20 cellular contexts compared by ENCODE assay signal in the genomic region with DNA sequence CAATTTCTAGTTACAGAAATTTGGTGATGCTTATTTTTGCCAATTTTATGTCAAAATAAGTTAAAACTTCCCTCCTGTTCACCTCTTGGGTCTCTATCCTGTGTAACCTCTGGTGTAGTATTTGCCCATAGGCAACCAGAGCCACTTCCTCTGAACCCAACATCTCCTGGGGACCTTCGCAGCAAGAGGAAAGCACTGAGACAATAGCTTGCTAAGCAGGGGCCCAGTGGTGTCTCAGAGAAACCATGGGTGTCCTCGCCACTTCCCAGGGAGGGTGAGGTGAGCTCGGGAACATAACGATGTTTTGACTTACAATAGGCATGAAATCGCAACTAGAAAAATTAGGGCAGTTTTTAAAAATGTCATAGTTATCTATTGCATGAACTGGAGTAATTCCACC.
"Had no signal": no experiment of that assay in that cellular context is flagged by ENCODE, and none has a peak within 500 bp of the region (broad histone marks: within the 10 kb centered on the region; RNA-seq: fewer than 3 reads in every experiment).

No MANE protein-coding gene starts in this region.

- H3K27me3 ChIP-seq: heart right ventricle, left lung, neutrophil, right lobe of liver, transverse colon had no signal

- H3K4me1 Mint-ChIP-seq: stimulated activated memory B cell treated with anti-CD40 and anti-IgM and Interleukin-4, amounts not matched to agents 10 μg/mL and 1 μg/mL and 100 μg/mL, for 72 hours; stimulated activated naive CD8-positive, alpha-beta T cell treated with anti-CD3 and anti-CD28 coated beads, Interleukin-15, amount 100 ng/mL, for 72 hours had no signal

- H3K4me3 ChIP-seq: heart right ventricle, left lung, lower lobe of right lung, psoas muscle, right lobe of liver, thoracic aorta, transverse colon had no signal

- ATAC-seq: esophagus mucosa; heart right ventricle; left lung; lower lobe of right lung; naive thymus-derived CD4-positive, alpha-beta T cell; psoas muscle; right lobe of liver; stimulated activated memory B cell treated with anti-CD40 and anti-IgM and Interleukin-4, amounts not matched to agents 10 μg/mL and 1 μg/mL and 100 μg/mL, for 72 hours; stimulated activated naive CD8-positive, alpha-beta T cell treated with anti-CD3 and anti-CD28 coated beads, Interleukin-15, amount 100 ng/mL, for 72 hours had no signal

- H3K4me3 Mint-ChIP-seq: naive thymus-derived CD4-positive, alpha-beta T cell; stimulated activated memory B cell treated with anti-CD40 and anti-IgM and Interleukin-4, amounts not matched to agents 10 μg/mL and 1 μg/mL and 100 μg/mL, for 72 hours; stimulated activated naive CD8-positive, alpha-beta T cell treated with anti-CD3 and anti-CD28 coated beads, Interleukin-15, amount 100 ng/mL, for 72 hours had no signal

- H3K4me1 ChIP-seq: left lung, lower lobe of right lung, psoas muscle, right lobe of liver, transverse colon had no signal

- H3K9me3 ChIP-seq: heart right ventricle, left lung, lower lobe of right lung, neutrophil, psoas muscle, right lobe of liver, thoracic aorta, transverse colon had no signal

- H3K27ac Mint-ChIP-seq: stimulated activated memory B cell treated with anti-CD40 and anti-IgM and Interleukin-4, amounts not matched to agents 10 μg/mL and 1 μg/mL and 100 μg/mL, for 72 hours had no signal

- H3K27me3 Mint-ChIP-seq: naive thymus-derived CD4-positive, alpha-beta T cell; stimulated activated memory B cell treated with anti-CD40 and anti-IgM and Interleukin-4, amounts not matched to agents 10 μg/mL and 1 μg/mL and 100 μg/mL, for 72 hours; stimulated activated naive CD8-positive, alpha-beta T cell treated with anti-CD3 and anti-CD28 coated beads, Interleukin-15, amount 100 ng/mL, for 72 hours had no signal

- H3K9me3 Mint-ChIP-seq: stimulated activated memory B cell treated with anti-CD40 and anti-IgM and Interleukin-4, amounts not matched to agents 10 μg/mL and 1 μg/mL and 100 μg/mL, for 72 hours; stimulated activated naive CD8-positive, alpha-beta T cell treated with anti-CD3 and anti-CD28 coated beads, Interleukin-15, amount 100 ng/mL, for 72 hours had no signal

- H3K36me3 ChIP-seq: thoracic aorta had no signal

- DNase-seq: effector memory CD4-positive, alpha-beta T cell; heart right ventricle; hypothalamus; islet precursor cell; left lung; lower lobe of right lung; mesenchymal stem cell; naive thymus-derived CD4-positive, alpha-beta T cell; psoas muscle; retina; right lobe of liver; stimulated activated CD4-positive, alpha-beta T cell treated with anti-CD3 and anti-CD28 coated beads, Interleukin-15, amount 100 ng/mL, for 24 hours; stimulated activated CD4-positive, alpha-beta T cell treated with anti-CD3 and anti-CD28 coated beads, Interleukin-1b, Interleukin-23, amount 100 ng/mL, for 48 hours; stimulated activated CD4-positive, alpha-beta T cell treated with anti-CD3 and anti-CD28 coated beads, Interleukin-4, amount 100 ng/mL, for 24 hours; stimulated activated naive CD8-positive, alpha-beta T cell treated with anti-CD3 and anti-CD28 coated beads, Interleukin-15, amount 100 ng/mL, for 72 hours; transverse colon had no signal

- H3K27ac ChIP-seq: left lung, lower lobe of right lung, neutrophil, psoas muscle, right lobe of liver, thoracic aorta, transverse colon had no signal
